Comparison of ENCODE assay signal across 8 cellular contexts in genomic region chr9:127878001-127878651, GRCh38. TPM values are rescaled to one million over a fixed set of nuclear protein-coding genes. Genes with fewer than 3 reads are reported as not detected.
A peak's percentile ranks its signal among the peaks of the same experiment; 100 is the strongest.
DNase-seq lines count a peak whose midpoint lies in the region; ATAC-seq and TF ChIP-seq lines count a peak whose summit lies in the region.

No MANE protein-coding gene starts in this region.

- H3K27ac ChIP-seq in BLaER1 treated with 17β-estradiol and CSF1 and Interleukin-3, amounts not matched to agents 10 nM and 100 nM: no peak overlapping the region; a peak in 1 of 22 replicates
- H3K27ac ChIP-seq in SJCRH30 (peak overlapping the region; percentile 21; the same call in 1 of the 2 replicates), esophagus squamous epithelium (peak overlapping the region; percentile 78 to 91 (median 83))

- H3K4me3 ChIP-seq in BLaER1 treated with 17β-estradiol and CSF1 and Interleukin-3, amounts not matched to agents 10 nM and 100 nM: peak overlapping the region in 8 of 10 experiments; percentile 39 to 59 (median 46); a peak in 13 of 20 replicates
- peak overlapping the region; percentile 66 for H3K4me3 ChIP-seq in SJCRH30
- H3K4me3 ChIP-seq in esophagus squamous epithelium: peak overlapping the region; percentile 55 to 87 (median 60)

- H3K9me3 Mint-ChIP-seq in osteocyte (ENCODE audit: unreplicated experiment): no peaks in the 10 kb centered on the region

- no peak for TF ChIP-seq POLR2A in esophagus squamous epithelium (IDR thresholded peaks at IDR 0.05)

- no peak for ATAC-seq in GM21576 (IDR thresholded peaks at IDR 0.05; ENCODE audit: unreplicated experiment)
- no peak for ATAC-seq in HG02938 (IDR thresholded peaks at IDR 0.05; ENCODE audit: unreplicated experiment)
- ATAC-seq in HG03175 (IDR thresholded peaks at IDR 0.05; ENCODE audit: unreplicated experiment): no peak

- H3K36me3 ChIP-seq in BLaER1 treated with 17β-estradiol and CSF1 and Interleukin-3, amounts not matched to agents 10 nM and 100 nM: no peaks in the 10 kb centered on the region
- H3K36me3 ChIP-seq in SJCRH30 (no peaks in the 10 kb centered on the region), esophagus squamous epithelium (no peaks in the 10 kb centered on the region)

- peaks cover 0 to 29% (median 0%) of the 10 kb centered on the region in 11 experiments; a peak in 4 of 22 replicates for H4K20me1 ChIP-seq in BLaER1 treated with 17β-estradiol and CSF1 and Interleukin-3, amounts not matched to agents 10 nM and 100 nM

- WGBS in esophagus squamous epithelium, 2 donors: 50 to 63% methylated on average over 8 to 9 of the region's 18 CpGs

- peaks cover 64 to 98% (median 93%) of the 10 kb centered on the region in 10 experiments for H3K4me1 ChIP-seq in BLaER1 treated with 17β-estradiol and CSF1 and Interleukin-3, amounts not matched to agents 10 nM and 100 nM
- H3K4me1 ChIP-seq in SJCRH30: peaks cover 9% of the 10 kb centered on the region
- H3K4me1 ChIP-seq in esophagus squamous epithelium: peaks cover 36 to 59% (median 40%) of the 10 kb centered on the region in 3 donors

- H3K9ac ChIP-seq in BLaER1 treated with 17β-estradiol and CSF1 and Interleukin-3, amounts not matched to agents 10 nM and 100 nM: peak overlapping the region in 6 of 11 experiments; percentile 19 to 56 (median 38); a peak in 5 of 22 replicates

- H3K4me3 Mint-ChIP-seq in osteocyte (ENCODE audit: unreplicated experiment): peak overlapping the region; percentile 59

- peaks cover 38% of the 10 kb centered on the region for H3K4me1 Mint-ChIP-seq in osteocyte (ENCODE audit: unreplicated experiment)

- peak overlapping the region; percentile 65 to 88 (median 78) for H3K4me2 ChIP-seq in BLaER1 treated with 17β-estradiol and CSF1 and Interleukin-3, amounts not matched to agents 10 nM and 100 nM

- no peaks in the 10 kb centered on the region for H3K9me3 ChIP-seq in BLaER1 treated with 17β-estradiol and CSF1 and Interleukin-3, amounts not matched to agents 10 nM and 100 nM (replicated peaks in 1 of 11)
- no peaks in the 10 kb centered on the region for H3K9me3 ChIP-seq in SJCRH30 (replicated peaks)
- H3K9me3 ChIP-seq in esophagus squamous epithelium: no peaks in the 10 kb centered on the region

- H3K36me3 Mint-ChIP-seq in osteocyte (ENCODE audit: unreplicated experiment): no peaks in the 10 kb centered on the region

- no peak overlapping the region for H3K27ac Mint-ChIP-seq in osteocyte (ENCODE audit: unreplicated experiment)

- no peak for TF ChIP-seq CTCF in esophagus squamous epithelium (IDR thresholded peaks at IDR 0.05)
- TF ChIP-seq CTCF in osteocyte (IDR thresholded peaks at IDR 0.05): no peak

- peaks cover 20 to 29% (median 24%) of the 10 kb centered on the region in 11 experiments for H3K27me3 ChIP-seq in BLaER1 treated with 17β-estradiol and CSF1 and Interleukin-3, amounts not matched to agents 10 nM and 100 nM
- no peaks in the 10 kb centered on the region for H3K27me3 ChIP-seq in SJCRH30
- no peaks in the 10 kb centered on the region for H3K27me3 ChIP-seq in esophagus squamous epithelium

- intact Hi-C loops in esophagus squamous epithelium (cut with DNase I): loop anchor here (10.0 kb wide), 1 partner anchor 143 kb away; the partner anchor contains the start of gene TOR2A

- DNase-seq in SJCRH30: peak; percentile 47 to 67
- DNase-seq in esophagus squamous epithelium (lab: John Stamatoyannopoulos, UW): no peak
- no peak for DNase-seq in osteocyte (ENCODE audit: extremely low spot score, unreplicated experiment)
- DNase-seq in amniotic stem cell (lab: John Stamatoyannopoulos, UW): no peak

- H3K27me3 Mint-ChIP-seq in osteocyte (ENCODE audit: unreplicated experiment): no peaks in the 10 kb centered on the region

RNA-seq across cellular contexts. Expression of gene AK1, which starts 0.7 kb away (rescaled TPM):
- 31.4 and 36.4 TPM in 2 replicates for total RNA-seq in SJCRH30 (2014; rRNA removed; shearing (Covaris generic))
- total RNA-seq in esophagus squamous epithelium (10 to 100 TPM; 11.1 to 36.1 (median 26.8) TPM), osteocyte (57.6 and 65.8 TPM in 2 replicates)

RNA-seq across cellular contexts. Expression of gene ST6GALNAC6, which starts 21.3 kb away (rescaled TPM):
- total RNA-seq in SJCRH30 (2014; rRNA removed; shearing (Covaris generic)): 59.9 and 61.5 TPM in 2 replicates
- total RNA-seq in esophagus squamous epithelium (10 to 100 TPM; 14.5 to 69.4 (median 26.1) TPM), osteocyte (73.4 and 77.0 TPM in 2 replicates)

RNA-seq across cellular contexts. Expression of gene ENG, which starts 23.7 kb away (rescaled TPM):
- total RNA-seq in SJCRH30 (2014; rRNA removed; shearing (Covaris generic)): 16.4 and 16.6 TPM in 2 replicates
- total RNA-seq in esophagus squamous epithelium (10 to 100 TPM in 3 of 4 donors, 1 to 10 TPM in 1; 7.2 to 32.8 (median 18.0) TPM), osteocyte (140 and 143 TPM in 2 replicates)

RNA-seq across cellular contexts. Expression of gene ST6GALNAC4, which starts 38.7 kb away (rescaled TPM):
- total RNA-seq in SJCRH30 (2014; rRNA removed; shearing (Covaris generic)): 19.6 and 24.3 TPM in 2 replicates
- total RNA-seq in esophagus squamous epithelium (10 to 100 TPM; 12.5 to 33.0 (median 23.8) TPM), osteocyte (21.4 and 25.1 TPM in 2 replicates)

RNA-seq across cellular contexts. Expression of gene PIP5KL1, which starts 52.5 kb away (rescaled TPM):
- 0.20 and 0.51 TPM in 2 replicates for total RNA-seq in SJCRH30 (2014; rRNA removed; shearing (Covaris generic))
- 1 to 10 TPM in 3 of 4 donors, not detected in 1; 3.1 to 4.6 (median 3.6) TPM for total RNA-seq in esophagus squamous epithelium
- total RNA-seq in osteocyte: 2.6 and 2.9 TPM in 2 replicates

Comparison
In these comparisons a context has a peak if more than half of its experiments do, and no peak if none do; other contexts are left out.
1. H3K27ac ChIP-seq: peak in SJCRH30 (single experiment) and esophagus squamous epithelium (4 of 4); none in BLaER1 treated with 17β-estradiol and CSF1 and Interleukin-3, amounts not matched to agents 10 nM and 100 nM (0 of 11).
2. DNase-seq: peak in SJCRH30 (2 of 2); none in esophagus squamous epithelium (single experiment), osteocyte (single experiment) and amniotic stem cell (single experiment).
3. Peak in every context shown above with its lines, with median percentiles within 50 percentile points of each other: H3K4me3 ChIP-seq.